19 cellular contexts compared by ENCODE assay signal in the genomic region with DNA sequence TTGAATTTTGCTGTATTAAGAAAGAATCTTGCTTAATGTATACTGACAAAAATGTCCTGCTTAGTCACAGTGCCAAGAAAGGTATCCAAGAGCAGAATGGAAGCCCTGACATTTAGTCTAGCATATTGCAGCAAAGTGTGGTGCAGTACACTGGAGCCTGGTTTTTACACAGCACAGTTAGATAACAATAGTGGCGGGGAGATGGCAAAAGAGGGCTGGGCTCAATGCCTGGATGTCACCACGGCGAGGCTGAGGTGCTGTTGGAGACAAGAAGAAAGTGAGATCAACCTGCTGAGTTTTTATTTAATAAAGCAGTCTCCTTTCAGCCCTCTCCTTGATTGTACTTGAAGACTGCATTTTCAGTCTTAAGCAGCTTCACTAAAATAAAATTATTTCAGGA.
"Had no signal": no experiment of that assay in that cellular context is flagged by ENCODE, and none has a peak within 500 bp of the region (broad histone marks: within the 10 kb centered on the region; RNA-seq: fewer than 3 reads in every experiment).

No MANE protein-coding gene starts in this region.

- H3K36me3 ChIP-seq: sigmoid colon, uterus had no signal

- H3K4me1 ChIP-seq: sigmoid colon, testis, uterus had no signal

- H3K27me3 ChIP-seq: sigmoid colon, testis, uterus had no signal

- ATAC-seq: activated T-cell treated with anti-CD3 and anti-CD28 coated beads, Interleukin-2, amount 50 U/mL, for 72 hours; esophagus mucosa; stimulated activated memory B cell treated with anti-CD40 and anti-IgM and Interleukin-4, amounts not matched to agents 10 μg/mL and 1 μg/mL and 100 μg/mL, for 72 hours had no signal

- H3K4me3 ChIP-seq: sigmoid colon, smooth muscle cell, testis, uterus had no signal

- H3K9me3 ChIP-seq: sigmoid colon, testis, uterus had no signal

- DNase-seq: activated CD4-positive, alpha-beta memory T cell treated with anti-CD3 and anti-CD28 coated beads for 36 hours; activated CD4-positive, alpha-beta T cell treated with anti-CD3 and anti-CD28 coated beads for 48 hours; activated effector memory CD4-positive, alpha-beta T cell treated with Interleukin-2 at 50 U/mL for 16 hours; activated naive CD4-positive, alpha-beta T cell treated with anti-CD3 and anti-CD28 coated beads for 36 hours; activated naive CD8-positive, alpha-beta T cell treated with anti-CD3 and anti-CD28 coated beads, Interleukin-2, amount 10 ng/mL, durations not matched to agents 7 days and 5 days; activated T-cell treated with anti-CD3 and anti-CD28 coated beads, Interleukin-2, amount 50 U/mL, for 72 hours; amniotic stem cell; dermis blood vessel endothelial cell; effector memory CD4-positive, alpha-beta T cell; foreskin melanocyte; nephron progenitor cell; sigmoid colon; stimulated activated CD4-positive, alpha-beta T cell treated with anti-CD3 and anti-CD28 coated beads, Interleukin-15, amount 100 ng/mL, for 24 hours; testis; trophoblast cell; uterus had no signal

- H3K27ac ChIP-seq: sigmoid colon, testis, uterus had no signal
